Comparison of ENCODE assay signal across 8 cellular contexts in the genomic region with DNA sequence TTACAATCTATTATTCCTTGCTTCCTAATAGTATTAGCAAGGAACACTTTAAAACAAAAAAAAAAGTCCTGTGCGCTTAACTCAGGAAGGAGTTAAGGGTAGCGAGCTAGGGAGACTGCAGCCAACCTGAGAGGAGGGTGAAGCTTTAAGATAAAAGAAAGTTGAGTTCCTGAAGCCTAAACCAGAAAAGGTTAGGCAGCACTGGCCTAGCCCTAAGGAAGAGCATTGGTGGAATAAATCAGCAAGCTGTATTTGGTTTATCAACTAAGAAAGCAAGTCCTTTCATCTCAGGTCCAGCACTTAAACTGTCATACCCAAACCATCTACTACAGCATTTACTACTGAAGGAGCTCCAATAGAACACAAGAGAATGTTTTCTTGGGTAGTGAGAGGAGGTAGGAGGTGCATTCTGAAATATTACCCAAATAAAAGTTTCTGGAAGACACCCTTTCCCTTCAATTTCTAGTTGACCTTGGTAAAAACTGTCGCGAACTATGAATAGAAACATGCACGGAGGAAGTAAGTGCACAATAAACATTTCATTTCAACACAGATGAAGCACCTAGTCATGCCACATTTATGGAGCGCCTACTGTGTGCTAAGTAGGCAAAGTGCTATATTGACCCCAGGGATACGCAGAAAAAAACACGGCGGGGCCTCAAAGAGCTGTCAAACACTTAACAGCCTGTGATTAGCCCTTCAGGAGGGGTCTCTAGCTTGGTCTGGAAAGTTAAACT. TPM values are rescaled to one million over a fixed set of nuclear protein-coding genes. Genes with fewer than 3 reads are reported as not detected.
DNase-seq lines count a peak whose midpoint lies in the region; ATAC-seq and TF ChIP-seq lines count a peak whose summit lies in the region.

No MANE protein-coding gene starts in this region.

- intact Hi-C loops in left ventricle myocardium superior (cut with micrococcal nuclease): no loop called here
- intact Hi-C loops in left lung (cut with DNase I): no loop called here
- intact Hi-C loops in tibial artery (cut with DNase I; ENCODE audit: low total_unique reads): loop anchor here (2.0 to 5.0 kb wide), 2 partner anchors 19 to 297 kb away; partner anchors contain the start of genes CDC73 and RGS2

- H3K9ac ChIP-seq in adipocyte (ENCODE audit: low read length): peak overlapping the region; percentile 93

- H3K36me3 ChIP-seq in cardiac muscle cell (no peaks in the 10 kb centered on the region), adipocyte (ENCODE audit: control insufficient read depth, insufficient read depth, low read length, severe bottlenecking) (peaks cover 20% of the 10 kb centered on the region), left lung (peaks cover 0 to 20% of the 10 kb centered on the region in 2 donors), tibial artery (peaks cover 7 to 14% (median 12%) of the 10 kb centered on the region in 3 donors)

- H3K4me3 ChIP-seq in cardiac muscle cell (peak overlapping the region; percentile 70), adipocyte (ENCODE audit: low read length) (peak overlapping the region; percentile 93), left lung (peak overlapping the region; percentile 91 to 97), tibial artery (peak overlapping the region; percentile 75 to 80)

- H3K27ac ChIP-seq in cardiac muscle cell (peak overlapping the region; percentile 75), left lung (peak overlapping the region; percentile 92 to 96), tibial artery (peak overlapping the region; percentile 93)

- ATAC-seq in left ventricle myocardium superior: no peak
- ATAC-seq in left lung: no peak
- no peak for ATAC-seq in GM21717 (IDR thresholded peaks at IDR 0.05; ENCODE audit: unreplicated experiment)
- ATAC-seq in GM18520 (IDR thresholded peaks at IDR 0.05; ENCODE audit: unreplicated experiment): no peak

- H3K9me3 ChIP-seq in cardiac muscle cell (ENCODE audit: low read depth) (no peaks in the 10 kb centered on the region), adipocyte (ENCODE audit: control insufficient read depth, low read length) (no peaks in the 10 kb centered on the region), left lung (no peaks in the 10 kb centered on the region), tibial artery (no peaks in the 10 kb centered on the region)

- H3K27me3 ChIP-seq in cardiac muscle cell: no peaks in the 10 kb centered on the region
- H3K27me3 ChIP-seq in adipocyte (replicated peaks; ENCODE audit: control insufficient read depth, insufficient read depth, low read length): no peaks in the 10 kb centered on the region
- H3K27me3 ChIP-seq in left lung: no peaks in the 10 kb centered on the region
- H3K27me3 ChIP-seq in tibial artery: no peaks in the 10 kb centered on the region

- peaks cover 4% of the 10 kb centered on the region for H3K4me1 ChIP-seq in cardiac muscle cell (ENCODE audit: low read depth)
- peaks cover 34% of the 10 kb centered on the region for H3K4me1 ChIP-seq in adipocyte (ENCODE audit: control insufficient read depth, insufficient read depth, low read length)
- peaks cover 5 to 21% of the 10 kb centered on the region in 2 donors for H3K4me1 ChIP-seq in left lung
- peaks cover 0 to 25% (median 14%) of the 10 kb centered on the region in 4 donors for H3K4me1 ChIP-seq in tibial artery

- TF ChIP-seq CTCF in cardiac muscle cell (IDR thresholded peaks at IDR 0.05; ENCODE audit: low read depth, low read length): no peak
- no peak for TF ChIP-seq CTCF in left lung (IDR thresholded peaks at IDR 0.05)
- TF ChIP-seq CTCF in tibial artery (IDR thresholded peaks at IDR 0.05): no peak

- no peak for DNase-seq in cardiac muscle cell (ENCODE audit: low read depth in 1 of 2, low spot score in 1 of 2)
- DNase-seq in left ventricle myocardium superior: no peak
- peak; percentile 38 for DNase-seq in adipocyte (ENCODE audit: low read depth)
- no peak for DNase-seq in left lung
- DNase-seq in tibial artery: no peak
- no peak for DNase-seq in NCI-H1105 treated with DMSO at 0.1 percent for 48 hours (lab: John Stamatoyannopoulos, UW)

RNA-seq across cellular contexts. Expression of gene GLRX2, which starts 1.3 kb away (rescaled TPM):
- total RNA-seq in cardiac muscle cell (5.0 and 7.7 TPM in 2 replicates), left ventricle myocardium superior (37.0 TPM), left lung (10 to 100 TPM; 19.4 to 24.7 TPM)
- polyA plus RNA-seq in cardiac muscle cell: 21.9 and 24.9 TPM in 2 replicates

RNA-seq across cellular contexts. Expression of gene CDC73, which starts 17.9 kb away (rescaled TPM):
- total RNA-seq in cardiac muscle cell (17.7 and 25.6 TPM in 2 replicates), left ventricle myocardium superior (59.5 TPM), left lung (10 to 100 TPM; 48.1 to 56.4 TPM)
- polyA plus RNA-seq in cardiac muscle cell: 44.9 and 45.8 TPM in 2 replicates

RNA-seq across cellular contexts. Expression of gene RO60, which starts 44.5 kb away (rescaled TPM):
- 93.1 and 139 TPM in 2 replicates for total RNA-seq in cardiac muscle cell
- 106 and 171 TPM in 2 replicates for polyA plus RNA-seq in cardiac muscle cell
- total RNA-seq in left ventricle myocardium superior: 51.6 TPM
- 10 to 100 TPM; 70.8 to 72.0 TPM for total RNA-seq in left lung

RNA-seq across cellular contexts. Expression of gene UCHL5, which starts 44.8 kb away (rescaled TPM):
- total RNA-seq in cardiac muscle cell (17.5 and 34.4 TPM in 2 replicates), left ventricle myocardium superior (45.3 TPM), left lung (10 to 100 TPM; 27.9 to 38.7 TPM)
- polyA plus RNA-seq in cardiac muscle cell: 42.5 and 49.6 TPM in 2 replicates
